14 cellular contexts compared by ENCODE assay signal in genomic region chr9:75149841-75150241, GRCh38.
DNase-seq lines count a peak whose midpoint lies in the region; TF ChIP-seq lines count a peak whose summit lies in the region.
"Had no signal": no experiment of that assay in that cellular context is flagged by ENCODE, and none has a peak within 500 bp of the region (broad histone marks: within the 10 kb centered on the region; RNA-seq: fewer than 3 reads in every experiment).

No MANE protein-coding gene starts in this region.

- H3K9me3 Mint-ChIP-seq in nephron = peaks cover 5% of the 10 kb centered on the region

- H3K36me3 Mint-ChIP-seq in nephron (ENCODE audit: low read depth) = peaks cover 5% of the 10 kb centered on the region

- H3K27ac Mint-ChIP-seq in nephron = peak overlapping the region in 2 of 3 experiments; percentile 73 to 82
- H3K27ac Mint-ChIP-seq: progenitor cell of endocrine pancreas had no signal

- H3K4me3 Mint-ChIP-seq in nephron = no peak overlapping the region

- no peaks in the 10 kb centered on the region for H3K27me3 Mint-ChIP-seq in nephron (ENCODE audit: low read depth)
- H3K27me3 Mint-ChIP-seq: progenitor cell of endocrine pancreas had no signal

- H3K4me1 Mint-ChIP-seq in nephron = peaks cover 20% of the 10 kb centered on the region

- TF ChIP-seq CTCF in nephron (IDR thresholded peaks at IDR 0.05; ENCODE audit: unreplicated experiment in 3 of 3) = no peak

- peak; percentile 58 for DNase-seq in GF-D8 (lab: John Stamatoyannopoulos, UW)
- DNase-seq in MV-4-11 (lab: John Stamatoyannopoulos, UW) = peak; percentile 86
- DNase-seq in amniotic epithelial cell (ENCODE audit: low read depth) = peak; percentile 18
- DNase-seq in COLO668 (lab: John Stamatoyannopoulos, UW; ENCODE audit: unreplicated experiment) = no peak
- DNase-seq in activated gamma-delta T cell treated with Interleukin-2 at 50 U/mL for 16 hours = no peak
- no peak for DNase-seq in NCI-H2196 treated with DMSO at 0.1 percent for 48 hours (lab: John Stamatoyannopoulos, UW; ENCODE audit: unreplicated experiment)
- DNase-seq: activated CD4-positive, CD25-positive, alpha-beta regulatory T cell; amniotic stem cell; effector CD8-positive, alpha-beta T cell; left ventricle myocardium inferior; NCI-H524; stimulated activated CD4-positive, alpha-beta T cell treated with anti-CD3 and anti-CD28 coated beads, Interleukin-2, amount 100 ng/mL, for 48 hours had no signal

Comparison
In these comparisons a context has a peak if more than half of its experiments do, and no peak if none do; other contexts are left out.
1. DNase-seq: peak in GF-D8 (single experiment), MV-4-11 (single experiment) and amniotic epithelial cell (single experiment); none in COLO668 (single experiment), activated gamma-delta T cell treated with Interleukin-2 at 50 U/mL for 16 hours (single experiment) and NCI-H2196 treated with DMSO at 0.1 percent for 48 hours (single experiment).